In the genomic region with DNA sequence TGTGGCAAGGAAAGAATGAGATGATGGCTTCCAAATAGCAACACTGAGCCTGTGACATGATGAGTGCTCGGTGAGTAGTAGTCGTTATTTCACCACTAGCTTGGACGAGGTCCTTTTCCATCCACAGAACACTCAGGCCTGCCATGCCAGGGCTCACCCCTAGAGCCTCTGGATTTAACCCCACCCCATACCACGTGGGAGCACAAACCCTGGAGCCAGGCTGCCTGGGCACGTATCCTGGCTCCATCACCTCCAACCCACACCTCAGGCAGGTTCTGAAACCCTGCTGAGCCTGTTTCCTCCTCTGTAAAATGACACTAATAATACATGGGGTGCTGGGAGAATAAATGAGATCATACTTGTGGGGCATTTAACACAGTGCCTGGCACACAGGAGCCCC, we compare ENCODE assay signal across 20 cellular contexts.
"Had no signal": no experiment of that assay in that cellular context is flagged by ENCODE, and none has a peak within 500 bp of the region (broad histone marks: within the 10 kb centered on the region; RNA-seq: fewer than 3 reads in every experiment).

No MANE protein-coding gene starts in this region.

- H3K4me1 ChIP-seq: SJCRH30 had no signal

- H3K27me3 ChIP-seq: MG63, SJCRH30 had no signal

- H3K27ac ChIP-seq: SJCRH30 had no signal

- ATAC-seq: Right ventricle myocardium inferior had no signal

- DNase-seq: KBM-7, MG63, NCI-H1092, NCI-H1105 treated with DMSO at 0.1 percent for 48 hours, NCI-H1417 treated with DMSO at 0.1 percent for 48 hours, NCI-H146, NCI-H1694 treated with DMSO at 0.1 percent for 48 hours, NCI-H1930, NCI-H2081, NCI-H2107, NCI-H2171, NCI-H226, NCI-H446, NCI-H510A, NCI-H524 treated with DMSO at 0.1 percent for 48 hours, NCI-H69, NCI-H774, SHP77 treated with DMSO at 0.1 percent for 48 hours, SJCRH30 had no signal

- H3K36me3 ChIP-seq: SJCRH30 had no signal

- H3K4me3 ChIP-seq: MG63, SJCRH30 had no signal
